27 cellular contexts compared by ENCODE assay signal in genomic region chr17:28993013-28993600, GRCh38. TPM values are rescaled to one million over a fixed set of nuclear protein-coding genes. Genes with fewer than 3 reads are reported as not detected.
DNase-seq lines count a peak whose midpoint lies in the region; ATAC-seq, FAIRE-seq and TF ChIP-seq lines count a peak whose summit lies in the region.
"Had no signal": no experiment of that assay in that cellular context is flagged by ENCODE, and none has a peak within 500 bp of the region (broad histone marks: within the 10 kb centered on the region; RNA-seq: fewer than 3 reads in every experiment).

No MANE protein-coding gene starts in this region.

- H2BK15ac ChIP-seq in IMR-90 (ENCODE audit: low read depth, low read length) (no peak overlapping the region), mesendoderm (replicated peaks; ENCODE audit: low read depth) (no peak overlapping the region)

- no peaks in the 10 kb centered on the region for H3K36me3 Mint-ChIP-seq in CD14-positive monocyte
- H3K36me3 Mint-ChIP-seq in effector memory CD8-positive, alpha-beta T cell (ENCODE audit: insufficient read depth) = no peaks in the 10 kb centered on the region
- H3K36me3 Mint-ChIP-seq: activated naive CD4-positive, alpha-beta T cell treated with anti-CD3 and anti-CD28 coated beads, Interleukin-2, amount 50 U/mL, for 72 hours; stimulated activated memory B cell treated with anti-CD40 and anti-IgM and Interleukin-4, amounts not matched to agents 10 μg/mL and 1 μg/mL and 100 μg/mL, for 72 hours had no signal

- H4K8ac ChIP-seq in IMR-90 (ENCODE audit: low read depth in 2 of 2, low read length in 2 of 2) = no peak overlapping the region
- H4K8ac ChIP-seq in mesendoderm (ENCODE audit: low read depth, low read length) = no peak overlapping the region

- peaks cover 7 to 21% (median 10%) of the 10 kb centered on the region in 3 donors for H3K27me3 Mint-ChIP-seq in CD14-positive monocyte (ENCODE audit: low read depth in 3 of 3)
- H3K27me3 Mint-ChIP-seq in effector memory CD8-positive, alpha-beta T cell = peaks cover 13 to 45% of the 10 kb centered on the region in 2 donors

- no peak overlapping the region for H4K91ac ChIP-seq in IMR-90 (ENCODE audit: insufficient read depth, low read depth, low read length)

- H3K14ac ChIP-seq in IMR-90 (replicated peaks; ENCODE audit: low read depth, low read length) = no peak overlapping the region

- H3K4me1 ChIP-seq in IMR-90 (ENCODE audit: control insufficient read depth, insufficient read depth, low read length) (no peaks in the 10 kb centered on the region), mesendoderm (ENCODE audit: control insufficient read depth, low read depth, low read length) (peaks cover 6% of the 10 kb centered on the region)
- H3K4me1 ChIP-seq: ascending aorta had no signal

- in situ Hi-C loops in IMR-90 (cut with MboI; ENCODE audit: low sequenced_read_pairs) = no loop called here

- POLR2A ChIA-PET in IMR-90 (lab: Charles Lee; ENCODE audit: unreplicated experiment) = no interaction called here

- no peak for TF ChIP-seq POLR2A in IMR-90 (IDR thresholded peaks at IDR 0.05; ENCODE audit: low read depth, low read length)

- no peak overlapping the region for H3K27ac ChIP-seq in IMR-90 (ENCODE audit: insufficient read depth, low read length)
- no peak overlapping the region for H3K27ac ChIP-seq in mesendoderm (ENCODE audit: low read depth, low read length)
- H3K27ac ChIP-seq: ascending aorta, gastrocnemius medialis, suprapubic skin had no signal

- H2BK5ac ChIP-seq in IMR-90 (ENCODE audit: low read depth, low read length, poor library complexity, severe bottlenecking) = no peak overlapping the region
- H2BK5ac ChIP-seq in mesendoderm (ENCODE audit: low read length) = no peak overlapping the region

- H3K18ac ChIP-seq in IMR-90 (ENCODE audit: low read depth, low read length) = no peak overlapping the region
- no peak overlapping the region for H3K18ac ChIP-seq in mesendoderm (ENCODE audit: low read length)

- no peaks in the 10 kb centered on the region for H3K79me2 ChIP-seq in mesendoderm (ENCODE audit: control insufficient read depth, insufficient read depth, low read length)

- H3K56ac ChIP-seq in IMR-90 (ENCODE audit: extremely low read depth, insufficient read depth, low read length) (no peak overlapping the region), mesendoderm (ENCODE audit: low read length) (no peak overlapping the region)

- peak overlapping the region in 1 of 7 donors; percentile 40 for H3K27ac Mint-ChIP-seq in CD14-positive monocyte
- peak overlapping the region in 1 of 2 donors; percentile 19 for H3K27ac Mint-ChIP-seq in effector memory CD8-positive, alpha-beta T cell
- H3K27ac Mint-ChIP-seq: activated T-helper 17 cell treated with anti-CD3 and anti-CD28 coated beads, Interleukin-2, amount 50 U/mL, for 72 hours; stimulated activated memory B cell treated with anti-CD40 and anti-IgM and Interleukin-4, amounts not matched to agents 10 μg/mL and 1 μg/mL and 100 μg/mL, for 72 hours had no signal

- DNase-seq in CD14-positive monocyte (ENCODE audit: low spot score) (no peak), IMR-90 (no peak), bronchial epithelial cell (ENCODE audit: low read depth) (peak; percentile 14), mesendoderm (no peak)
- DNase-seq in activated CD4-positive, alpha-beta T cell treated with anti-CD3 and anti-CD28 coated beads for 48 hours = no peak
- no peak for DNase-seq in effector memory CD8-positive, alpha-beta T cell
- DNase-seq: activated CD4-positive, alpha-beta T cell treated with anti-CD3 and anti-CD28 coated beads, Interleukin-2, amount 50 U/mL, for 1 hour; activated CD8-positive, alpha-beta memory T cell treated with anti-CD3 and anti-CD28 coated beads, Interleukin-2, amount 50 U/mL, for 4 hours; gastrocnemius medialis; Karpas-422; NCI-H1092; NCI-H1930; PC-3; T-helper 2 cell had no signal

- H3K4me3 Mint-ChIP-seq in CD14-positive monocyte = no peak overlapping the region
- H3K4me3 Mint-ChIP-seq in effector memory CD8-positive, alpha-beta T cell = no peak overlapping the region
- H3K4me3 Mint-ChIP-seq: activated T-helper 17 cell treated with anti-CD3 and anti-CD28 coated beads, Interleukin-2, amount 50 U/mL, for 72 hours; stimulated activated memory B cell treated with anti-CD40 and anti-IgM and Interleukin-4, amounts not matched to agents 10 μg/mL and 1 μg/mL and 100 μg/mL, for 72 hours had no signal

- H3K9me1 ChIP-seq in IMR-90 (ENCODE audit: insufficient read depth, low read length) = 0 out of 2 replicates have a peak, but pooled peaks cover 5% of the 10 kb centered on the region

- peak; percentile 18 for FAIRE-seq in bronchial epithelial cell (lab: Jason Lieb, UNC)
- FAIRE-seq: GM12878, GM19239, keratinocyte had no signal

- peaks cover 4% of the 10 kb centered on the region for H3K4me1 Mint-ChIP-seq in CD14-positive monocyte
- H3K4me1 Mint-ChIP-seq in effector memory CD8-positive, alpha-beta T cell (ENCODE audit: low read depth in 2 of 2) = peaks cover 0 to 3% of the 10 kb centered on the region in 2 donors
- H3K4me1 Mint-ChIP-seq: activated T-helper 17 cell treated with anti-CD3 and anti-CD28 coated beads, Interleukin-2, amount 50 U/mL, for 72 hours; stimulated activated memory B cell treated with anti-CD40 and anti-IgM and Interleukin-4, amounts not matched to agents 10 μg/mL and 1 μg/mL and 100 μg/mL, for 72 hours had no signal

- intact Hi-C loops in CD14-positive monocyte (cut with micrococcal nuclease) (no loop called here), IMR-90 (cut with micrococcal nuclease) (no loop called here)

- H3K4me3 ChIP-seq in IMR-90 (ENCODE audit: insufficient read depth, low read depth, low read length) = no peak overlapping the region
- no peak overlapping the region for H3K4me3 ChIP-seq in bronchial epithelial cell (ENCODE audit: low read depth, low read length)
- no peak overlapping the region for H3K4me3 ChIP-seq in mesendoderm (ENCODE audit: low read length)
- H3K4me3 ChIP-seq: ascending aorta, gastrocnemius medialis, GM12878, smooth muscle cell, suprapubic skin had no signal

- no peak overlapping the region for H3K23ac ChIP-seq in IMR-90 (ENCODE audit: low read depth, low read length)
- H3K23ac ChIP-seq in mesendoderm (ENCODE audit: low read length) = no peak overlapping the region

- H3K9me3 Mint-ChIP-seq in CD14-positive monocyte = peaks cover 0 to 3% (median 0%) of the 10 kb centered on the region in 7 donors
- H3K9me3 Mint-ChIP-seq in effector memory CD8-positive, alpha-beta T cell = no peaks in the 10 kb centered on the region
- H3K9me3 Mint-ChIP-seq: activated naive CD4-positive, alpha-beta T cell treated with anti-CD3 and anti-CD28 coated beads, Interleukin-2, amount 50 U/mL, for 72 hours; activated T-helper 17 cell treated with anti-CD3 and anti-CD28 coated beads, Interleukin-2, amount 50 U/mL, for 72 hours; stimulated activated memory B cell treated with anti-CD40 and anti-IgM and Interleukin-4, amounts not matched to agents 10 μg/mL and 1 μg/mL and 100 μg/mL, for 72 hours had no signal

- H2AFZ ChIP-seq in IMR-90 (replicated peaks; ENCODE audit: low read length, poor library complexity) = no peak overlapping the region

- no peak overlapping the region for H2BK20ac ChIP-seq in IMR-90 (ENCODE audit: low read depth, low read length)

- H4K5ac ChIP-seq in IMR-90 (ENCODE audit: low read depth, low read length) = no peak overlapping the region
- no peak overlapping the region for H4K5ac ChIP-seq in mesendoderm (ENCODE audit: low read length)

- H4K20me1 ChIP-seq in IMR-90 (ENCODE audit: insufficient read depth, low read length) = no peaks in the 10 kb centered on the region; the same call in 1 of the 2 replicates

- TF ChIP-seq CTCF in CD14-positive monocyte (IDR thresholded peaks at IDR 0.05) (peak; percentile 19), IMR-90 (conservative IDR thresholded peaks at IDR 0.05; ENCODE audit: low read depth, low read length) (no peak), bronchial epithelial cell (IDR thresholded peaks at IDR 0.05; ENCODE audit: insufficient read depth, low read length, severe bottlenecking) (no peak)

- ATAC-seq in IMR-90 (ENCODE audit: low read depth) = no peak
- ATAC-seq in HG03521 (IDR thresholded peaks at IDR 0.05; ENCODE audit: unreplicated experiment) = no peak
- ATAC-seq in effector memory CD8-positive, alpha-beta T cell (replicated peaks) = no peak
- ATAC-seq in GM18502 (IDR thresholded peaks at IDR 0.05; ENCODE audit: poor library complexity, unreplicated experiment) = no peak
- ATAC-seq: activated naive CD4-positive, alpha-beta T cell treated with anti-CD3 and anti-CD28 coated beads, Interleukin-2, amount 50 U/mL, for 72 hours; activated T-helper 17 cell treated with anti-CD3 and anti-CD28 coated beads, Interleukin-2, amount 50 U/mL, for 72 hours; esophagus mucosa; GM12878; PC-3; stimulated activated memory B cell treated with anti-CD40 and anti-IgM and Interleukin-4, amounts not matched to agents 10 μg/mL and 1 μg/mL and 100 μg/mL, for 72 hours had no signal

- TF ChIP-seq RAD21 in IMR-90 (IDR thresholded peaks at IDR 0.05; ENCODE audit: low read length) = no peak

- H3K27me3 ChIP-seq in IMR-90 (ENCODE audit: control insufficient read depth, insufficient read depth, low read length) (peaks cover 40% of the 10 kb centered on the region), bronchial epithelial cell (ENCODE audit: control insufficient read depth, insufficient read depth, low read length) (peaks cover 4% of the 10 kb centered on the region), mesendoderm (ENCODE audit: insufficient read depth, low read length, poor library complexity) (no peaks in the 10 kb centered on the region)
- H3K27me3 ChIP-seq: ascending aorta, gastrocnemius medialis had no signal

- H3K9me3 ChIP-seq in IMR-90 (ENCODE audit: control insufficient read depth, insufficient read depth, low read length) = no peaks in the 10 kb centered on the region
- H3K9me3 ChIP-seq: ascending aorta, gastrocnemius medialis, suprapubic skin had no signal

- no peak overlapping the region for H2BK120ac ChIP-seq in IMR-90 (ENCODE audit: low read depth, low read length)
- H2BK120ac ChIP-seq in mesendoderm (ENCODE audit: low read depth, low read length) = no peak overlapping the region

- dilution Hi-C loops in IMR-90 (cut with HindIII; ENCODE audit: low sequenced_read_pairs, unreplicated experiment) = no loop called here

- no peak overlapping the region for H3K4ac ChIP-seq in IMR-90 (ENCODE audit: low read depth, low read length)
- no peak overlapping the region for H3K4ac ChIP-seq in mesendoderm (ENCODE audit: low read depth, low read length)

- WGBS in IMR-90 (ENCODE audit: extremely low coverage in 2 of 2, insufficient read length in 1 of 2), 2 experiments = no CpG with 5 or more reads among the region's 4 CpGs
- WGBS in mesendoderm (ENCODE audit: extremely low coverage, insufficient coverage, low lambda C conversion rate) = no CpG with 5 or more reads among the region's 4 CpGs

- H3K9ac ChIP-seq in IMR-90 (ENCODE audit: low read depth, low read length) (no peak overlapping the region), mesendoderm (ENCODE audit: low read length) (no peak overlapping the region)

- H2AK5ac ChIP-seq in IMR-90 (ENCODE audit: low read depth, low read length) = no peak overlapping the region
- H2AK5ac ChIP-seq in mesendoderm (ENCODE audit: low read length) = peak overlapping the region; percentile 88

- no peaks in the 10 kb centered on the region for H3K79me1 ChIP-seq in IMR-90 (ENCODE audit: low read depth in 1 of 2, low read length in 2 of 2)
- no peaks in the 10 kb centered on the region for H3K79me1 ChIP-seq in mesendoderm (ENCODE audit: low read length)

- H2AK9ac ChIP-seq in IMR-90 (replicated peaks; ENCODE audit: low read depth, low read length, poor library complexity) = peak overlapping the region; percentile 5

- no TSS peak for BruUV-seq in IMR-90 (replicated peaks; lab: Mats Ljungman, UMichigan)

- H3K36me3 ChIP-seq in IMR-90 (ENCODE audit: control insufficient read depth, insufficient read depth, low read length) (no peaks in the 10 kb centered on the region), bronchial epithelial cell (ENCODE audit: control insufficient read depth, insufficient read depth, low read length) (no peaks in the 10 kb centered on the region), mesendoderm (ENCODE audit: control insufficient read depth, insufficient read depth, low read length) (no peaks in the 10 kb centered on the region)
- H3K36me3 ChIP-seq: ascending aorta, gastrocnemius medialis, suprapubic skin had no signal

- H3K4me2 ChIP-seq in IMR-90 (ENCODE audit: low read depth, low read length) (no peak overlapping the region), mesendoderm (ENCODE audit: low read length) (no peak overlapping the region)
- H3K4me2 ChIP-seq: smooth muscle cell had no signal

- CTCF ChIA-PET in IMR-90 (lab: Yijun Ruan, JAX) = no interaction called here

RNA-seq across cellular contexts. Expression of gene SEZ6, which starts 12.7 kb away (rescaled TPM):
- polyA plus RNA-seq in CD14-positive monocyte = under 1 TPM; 0.18 to 0.33 TPM
- not detected in 2 replicates for total RNA-seq in IMR-90 (2012; rRNA removed)
- polyA plus RNA-seq in IMR-90 (2012; rRNA removed) = not detected in 2 replicates
- not detected in 2 replicates for polyA plus RNA-seq in IMR-90 (2012; cell fraction: cytosol; rRNA removed)
- not detected in 2 replicates for polyA plus RNA-seq in IMR-90 (2012; cell fraction: nucleus; rRNA removed; ENCODE audit: low replicate concordance)
- not detected in 2 replicates for total RNA-seq in bronchial epithelial cell
- polyA plus RNA-seq in mesendoderm (2013, experiment 1 of 2) = 0.31 TPM
- 0.36 TPM for polyA plus RNA-seq in mesendoderm (2013, experiment 2 of 2)
- total RNA-seq: activated T-helper 17 cell treated with anti-CD3 and anti-CD28 coated beads, Interleukin-2, amount 50 U/mL, for 72 hours; ascending aorta; esophagus mucosa; gastrocnemius medialis; GM12878; PC-3; SK-MEL-5; smooth muscle cell; suprapubic skin had no signal
- polyA plus RNA-seq: keratinocyte, smooth muscle cell had no signal

RNA-seq across cellular contexts. Expression of gene PHF12, which starts 41.8 kb away (rescaled TPM):
- 1 to 10 TPM; 1.4 to 2.5 TPM for polyA plus RNA-seq in CD14-positive monocyte
- 25.6 and 26.7 TPM in 2 replicates for total RNA-seq in IMR-90 (2012; rRNA removed)
- polyA plus RNA-seq in IMR-90 (2012; rRNA removed) = 24.4 and 28.9 TPM in 2 replicates
- 27.1 and 31.6 TPM in 2 replicates for polyA plus RNA-seq in IMR-90 (2012; cell fraction: cytosol; rRNA removed)
- polyA plus RNA-seq in IMR-90 (2012; cell fraction: nucleus; rRNA removed; ENCODE audit: low replicate concordance) = 46.7 and 79.8 TPM in 2 replicates
- 5.4 and 7.1 TPM in 2 replicates for total RNA-seq in bronchial epithelial cell
- polyA plus RNA-seq in mesendoderm (2013, experiment 1 of 2) = 24.4 TPM
- 25.2 TPM for polyA plus RNA-seq in mesendoderm (2013, experiment 2 of 2)

RNA-seq across cellular contexts. Expression of gene PIPOX, which starts 49.8 kb away (rescaled TPM):
- polyA plus RNA-seq in CD14-positive monocyte (under 1 TPM in 1 of 2 donors, not detected in 1; 0.30 TPM), IMR-90 (2012; rRNA removed) (0.11 and 0.43 TPM in 2 replicates)
- total RNA-seq in IMR-90 (2012; rRNA removed) (1.1 and 1.3 TPM in 2 replicates), bronchial epithelial cell (0.26 and 1.4 TPM in 2 replicates)
- 0.11 and 0.62 TPM in 2 replicates for polyA plus RNA-seq in IMR-90 (2012; cell fraction: cytosol; rRNA removed)
- polyA plus RNA-seq in IMR-90 (2012; cell fraction: nucleus; rRNA removed; ENCODE audit: low replicate concordance) = 0.59 and 1.4 TPM in 2 replicates
- 10.3 TPM for polyA plus RNA-seq in mesendoderm (2013, experiment 1 of 2)
- 10.9 TPM for polyA plus RNA-seq in mesendoderm (2013, experiment 2 of 2)
- total RNA-seq: ascending aorta had no signal
- polyA plus RNA-seq: keratinocyte had no signal
